In the genomic region with DNA sequence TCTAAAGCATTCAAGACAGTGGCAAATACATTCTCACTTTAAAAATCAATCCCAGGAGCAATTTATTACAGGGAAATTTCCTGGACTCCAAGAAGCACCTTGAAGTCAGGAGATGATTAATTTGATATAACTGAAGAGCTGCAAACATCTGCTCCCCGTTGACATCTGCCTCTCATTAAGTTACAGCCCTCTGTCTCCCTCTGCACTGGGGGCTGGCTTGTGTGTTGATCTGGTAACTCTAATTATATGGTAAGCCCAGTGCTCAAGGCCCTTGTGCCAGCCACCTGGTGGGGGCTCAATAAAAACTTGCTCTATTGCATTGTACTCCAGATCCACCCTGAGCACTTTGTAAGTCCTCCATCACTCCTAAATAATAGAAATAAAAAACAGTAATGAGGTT, we compare ENCODE assay signal across 1 cellular context.
A peak's percentile ranks its signal among the peaks of the same experiment; 100 is the strongest.
TF ChIP-seq lines count a peak whose summit lies in the region.

No MANE protein-coding gene starts in this region.

TF ChIP-seq in SK-N-SH, 30 proteins besides CTCF, POLR2A, EP300 and RAD21 (continued from another document):
- TF ChIP-seq, protein P1, sequence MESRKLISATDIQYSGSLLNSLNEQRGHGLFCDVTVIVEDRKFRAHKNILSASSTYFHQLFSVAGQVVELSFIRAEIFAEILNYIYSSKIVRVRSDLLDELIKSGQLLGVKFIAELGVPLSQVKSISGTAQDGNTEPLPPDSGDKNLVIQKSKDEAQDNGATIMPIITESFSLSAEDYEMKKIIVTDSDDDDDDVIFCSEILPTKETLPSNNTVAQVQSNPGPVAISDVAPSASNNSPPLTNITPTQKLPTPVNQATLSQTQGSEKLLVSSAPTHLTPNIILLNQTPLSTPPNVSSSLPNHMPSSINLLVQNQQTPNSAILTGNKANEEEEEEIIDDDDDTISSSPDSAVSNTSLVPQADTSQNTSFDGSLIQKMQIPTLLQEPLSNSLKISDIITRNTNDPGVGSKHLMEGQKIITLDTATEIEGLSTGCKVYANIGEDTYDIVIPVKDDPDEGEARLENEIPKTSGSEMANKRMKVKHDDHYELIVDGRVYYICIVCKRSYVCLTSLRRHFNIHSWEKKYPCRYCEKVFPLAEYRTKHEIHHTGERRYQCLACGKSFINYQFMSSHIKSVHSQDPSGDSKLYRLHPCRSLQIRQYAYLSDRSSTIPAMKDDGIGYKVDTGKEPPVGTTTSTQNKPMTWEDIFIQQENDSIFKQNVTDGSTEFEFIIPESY (IDR thresholded peaks at IDR 0.05; ENCODE audit: borderline replicate concordance, low read depth): no peak
- TF ChIP-seq TCF12 (IDR thresholded peaks at IDR 0.05) (peak; percentile 45), MEF2A (IDR thresholded peaks at IDR 0.05; ENCODE audit: borderline replicate concordance, low read depth) (no peak), POLR2AphosphoS5 (IDR thresholded peaks at IDR 0.05; ENCODE audit: low read depth, low read length) (no peak), MXI1 (IDR thresholded peaks at IDR 0.05; ENCODE audit: low read depth, low read length) (no peak), FOXJ3 (CRISPR knock-in tag; IDR thresholded peaks at IDR 0.05) (peak; percentile 39; the same call in 1 of the 2 replicates), RCOR1 (IDR thresholded peaks at IDR 0.05; ENCODE audit: low read length) (peak; percentile 58; the same call in 1 of the 2 replicates), NFIC (IDR thresholded peaks at IDR 0.05; ENCODE audit: borderline replicate concordance) (no peak), FOXM1 (IDR thresholded peaks at IDR 0.05; ENCODE audit: low read depth) (no peak), ELF1 (IDR thresholded peaks at IDR 0.05) (no peak), SIN3A (IDR thresholded peaks at IDR 0.05; ENCODE audit: borderline replicate concordance, low read depth, low read length) (no peak), RXRA (IDR thresholded peaks at IDR 0.05; ENCODE audit: borderline replicate concordance, low read depth) (no peak), FOSL2 (IDR thresholded peaks at IDR 0.05; ENCODE audit: borderline replicate concordance, low read depth) (no peak), RFX5 (IDR thresholded peaks at IDR 0.05; ENCODE audit: low read length) (no peak), CHD2 (IDR thresholded peaks at IDR 0.05; ENCODE audit: low read length, partially characterized antibody) (peak; percentile 45)
- TF ChIP-seq, protein P2, sequence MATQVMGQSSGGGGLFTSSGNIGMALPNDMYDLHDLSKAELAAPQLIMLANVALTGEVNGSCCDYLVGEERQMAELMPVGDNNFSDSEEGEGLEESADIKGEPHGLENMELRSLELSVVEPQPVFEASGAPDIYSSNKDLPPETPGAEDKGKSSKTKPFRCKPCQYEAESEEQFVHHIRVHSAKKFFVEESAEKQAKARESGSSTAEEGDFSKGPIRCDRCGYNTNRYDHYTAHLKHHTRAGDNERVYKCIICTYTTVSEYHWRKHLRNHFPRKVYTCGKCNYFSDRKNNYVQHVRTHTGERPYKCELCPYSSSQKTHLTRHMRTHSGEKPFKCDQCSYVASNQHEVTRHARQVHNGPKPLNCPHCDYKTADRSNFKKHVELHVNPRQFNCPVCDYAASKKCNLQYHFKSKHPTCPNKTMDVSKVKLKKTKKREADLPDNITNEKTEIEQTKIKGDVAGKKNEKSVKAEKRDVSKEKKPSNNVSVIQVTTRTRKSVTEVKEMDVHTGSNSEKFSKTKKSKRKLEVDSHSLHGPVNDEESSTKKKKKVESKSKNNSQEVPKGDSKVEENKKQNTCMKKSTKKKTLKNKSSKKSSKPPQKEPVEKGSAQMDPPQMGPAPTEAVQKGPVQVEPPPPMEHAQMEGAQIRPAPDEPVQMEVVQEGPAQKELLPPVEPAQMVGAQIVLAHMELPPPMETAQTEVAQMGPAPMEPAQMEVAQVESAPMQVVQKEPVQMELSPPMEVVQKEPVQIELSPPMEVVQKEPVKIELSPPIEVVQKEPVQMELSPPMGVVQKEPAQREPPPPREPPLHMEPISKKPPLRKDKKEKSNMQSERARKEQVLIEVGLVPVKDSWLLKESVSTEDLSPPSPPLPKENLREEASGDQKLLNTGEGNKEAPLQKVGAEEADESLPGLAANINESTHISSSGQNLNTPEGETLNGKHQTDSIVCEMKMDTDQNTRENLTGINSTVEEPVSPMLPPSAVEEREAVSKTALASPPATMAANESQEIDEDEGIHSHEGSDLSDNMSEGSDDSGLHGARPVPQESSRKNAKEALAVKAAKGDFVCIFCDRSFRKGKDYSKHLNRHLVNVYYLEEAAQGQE (IDR thresholded peaks at IDR 0.05; ENCODE audit: low read depth, low read length): no peak
- TF ChIP-seq, protein P3, sequence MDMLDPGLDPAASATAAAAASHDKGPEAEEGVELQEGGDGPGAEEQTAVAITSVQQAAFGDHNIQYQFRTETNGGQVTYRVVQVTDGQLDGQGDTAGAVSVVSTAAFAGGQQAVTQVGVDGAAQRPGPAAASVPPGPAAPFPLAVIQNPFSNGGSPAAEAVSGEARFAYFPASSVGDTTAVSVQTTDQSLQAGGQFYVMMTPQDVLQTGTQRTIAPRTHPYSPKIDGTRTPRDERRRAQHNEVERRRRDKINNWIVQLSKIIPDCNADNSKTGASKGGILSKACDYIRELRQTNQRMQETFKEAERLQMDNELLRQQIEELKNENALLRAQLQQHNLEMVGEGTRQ (IDR thresholded peaks at IDR 0.05; ENCODE audit: borderline replicate concordance, low read depth, low read length): no peak
- TF ChIP-seq, protein P4, sequence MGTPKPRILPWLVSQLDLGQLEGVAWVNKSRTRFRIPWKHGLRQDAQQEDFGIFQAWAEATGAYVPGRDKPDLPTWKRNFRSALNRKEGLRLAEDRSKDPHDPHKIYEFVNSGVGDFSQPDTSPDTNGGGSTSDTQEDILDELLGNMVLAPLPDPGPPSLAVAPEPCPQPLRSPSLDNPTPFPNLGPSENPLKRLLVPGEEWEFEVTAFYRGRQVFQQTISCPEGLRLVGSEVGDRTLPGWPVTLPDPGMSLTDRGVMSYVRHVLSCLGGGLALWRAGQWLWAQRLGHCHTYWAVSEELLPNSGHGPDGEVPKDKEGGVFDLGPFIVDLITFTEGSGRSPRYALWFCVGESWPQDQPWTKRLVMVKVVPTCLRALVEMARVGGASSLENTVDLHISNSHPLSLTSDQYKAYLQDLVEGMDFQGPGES (IDR thresholded peaks at IDR 0.05; ENCODE audit: low read depth, low read length): no peak
TF ChIP-seq in SK-N-SH: peak in this region for 5.
